8 cellular contexts compared by ENCODE assay signal in genomic region chr12:57214398-57214781, GRCh38. TPM values are rescaled to one million over a fixed set of nuclear protein-coding genes. Genes with fewer than 3 reads are reported as not detected.
DNase-seq lines count a peak whose midpoint lies in the region; ATAC-seq, FAIRE-seq and TF ChIP-seq lines count a peak whose summit lies in the region.

No MANE protein-coding gene starts in this region.

- no peak overlapping the region for H3K27ac Mint-ChIP-seq in CD14-positive monocyte
- H3K27ac Mint-ChIP-seq in activated B cell treated with CpG ODN at 0.5 μM for 24 hours, result peak overlapping the region; percentile 35

- POLR2A ChIA-PET in activated B cell treated with CpG ODN at 0.5 μM for 24 hours (lab: Charles Lee), result interaction anchor here (0.6 to 8.9 kb wide), 5 partner anchors 13 to 103 kb away, joined by 3 to 175 read pairs (median 15); partner anchors contain the start of genes SHMT2 and STAT6

- no peak overlapping the region for H3K27ac ChIP-seq in left lung

- peak; percentile 29 for ATAC-seq in activated B cell treated with CpG ODN at 0.5 μM for 24 hours (ENCODE audit: low read depth)
- peak; percentile 62 for ATAC-seq in left lung

- intact Hi-C loops in CD14-positive monocyte (cut with micrococcal nuclease) (loop anchor here in 1 of 2 donors (5.0 kb wide), 1 partner anchor 33 kb away; no protein-coding TSS in a partner anchor), activated B cell treated with CpG ODN at 0.5 μM for 24 hours (cut with micrococcal nuclease) (loop anchor here (2.0 kb wide), 1 partner anchor 248 kb away; no protein-coding TSS in a partner anchor), left lung (cut with DNase I) (no loop called here)

- H3K36me3 ChIP-seq in bronchial epithelial cell (ENCODE audit: control insufficient read depth, insufficient read depth, low read length) (peaks cover 9% of the 10 kb centered on the region), left lung (peaks cover 0 to 37% of the 10 kb centered on the region in 2 donors)

- H3K36me3 Mint-ChIP-seq in CD14-positive monocyte, result peaks cover 41 to 52% of the 10 kb centered on the region in 2 donors
- H3K36me3 Mint-ChIP-seq in activated B cell treated with CpG ODN at 0.5 μM for 24 hours (ENCODE audit: low read depth), result no peaks in the 10 kb centered on the region

- peaks cover 33% of the 10 kb centered on the region for H3K4me1 Mint-ChIP-seq in CD14-positive monocyte
- peaks cover 54% of the 10 kb centered on the region for H3K4me1 Mint-ChIP-seq in activated B cell treated with CpG ODN at 0.5 μM for 24 hours

- peak; percentile 70 for TF ChIP-seq CTCF in CD14-positive monocyte (IDR thresholded peaks at IDR 0.05)
- no peak for TF ChIP-seq CTCF in activated B cell treated with CpG ODN at 0.5 μM for 24 hours (IDR thresholded peaks at IDR 0.05)
- peak; percentile 87 for TF ChIP-seq CTCF in bronchial epithelial cell (IDR thresholded peaks at IDR 0.05; ENCODE audit: insufficient read depth, low read length, severe bottlenecking)
- peak; percentile 69 to 77 for TF ChIP-seq CTCF in left lung (IDR thresholded peaks at IDR 0.05)

- no peak for FAIRE-seq in H54 (lab: Jason Lieb, UNC)
- FAIRE-seq in bronchial epithelial cell (lab: Jason Lieb, UNC), result no peak

- H3K9me3 ChIP-seq in left lung, result no peaks in the 10 kb centered on the region

- H3K9me3 Mint-ChIP-seq in CD14-positive monocyte, result peaks cover 0 to 18% (median 11%) of the 10 kb centered on the region in 7 donors
- H3K9me3 Mint-ChIP-seq in activated B cell treated with CpG ODN at 0.5 μM for 24 hours, result no peaks in the 10 kb centered on the region

- peak overlapping the region; percentile 24 to 84 for H3K4me3 Mint-ChIP-seq in CD14-positive monocyte
- H3K4me3 Mint-ChIP-seq in activated B cell treated with CpG ODN at 0.5 μM for 24 hours, result peak overlapping the region; percentile 50

- H3K27me3 Mint-ChIP-seq in CD14-positive monocyte (ENCODE audit: low read depth in 3 of 3) (peaks cover 55 to 61% (median 59%) of the 10 kb centered on the region in 3 donors), activated B cell treated with CpG ODN at 0.5 μM for 24 hours (peaks cover 23% of the 10 kb centered on the region)

- H3K4me1 ChIP-seq in left lung, result peaks cover 15 to 37% of the 10 kb centered on the region in 2 donors

- H3K4me3 ChIP-seq in bronchial epithelial cell (ENCODE audit: low read depth, low read length) (no peak overlapping the region), left lung (no peak overlapping the region)

- no peak for DNase-seq in CD14-positive monocyte (ENCODE audit: low spot score)
- peak; percentile 77 for DNase-seq in H54 (ENCODE audit: insufficient read length, low spot score)
- peak; percentile 68 for DNase-seq in NCI-H2227 (lab: John Stamatoyannopoulos, UW; ENCODE audit: unreplicated experiment)
- DNase-seq in activated B cell treated with CpG ODN at 0.5 μM for 24 hours, result peak; percentile 63
- DNase-seq in bronchial epithelial cell (ENCODE audit: low read depth), result peak; percentile 44
- peak in 1 of 2 donors; percentile 57 for DNase-seq in left lung
- peak; percentile 34 to 38 for DNase-seq in stimulated activated CD8-positive, alpha-beta memory T cell treated with anti-CD3 and anti-CD28 coated beads, Interleukin-4, amount 100 ng/mL, for 4 hours (ENCODE audit: low read depth in 2 of 2, low spot score in 1 of 2)
- no peak for DNase-seq in globus pallidus (ENCODE audit: low spot score)

- TF ChIP-seq POLR2A in H54 (IDR thresholded peaks at IDR 0.05; ENCODE audit: low read depth, low read length), result no peak

- H3K27me3 ChIP-seq in bronchial epithelial cell (ENCODE audit: control insufficient read depth, insufficient read depth, low read length) (peaks cover 19% of the 10 kb centered on the region), left lung (peaks cover 43 to 59% of the 10 kb centered on the region in 2 donors)

- CTCF ChIA-PET in activated B cell treated with CpG ODN at 0.5 μM for 24 hours (lab: Charles Lee), result interaction anchor here (0.8 to 8.8 kb wide), 12 partner anchors 9 to 238 kb away, joined by 3 to 390 read pairs (median 4); partner anchors contain the start of gene SHMT2

RNA-seq across cellular contexts. Expression of gene NXPH4, which starts 2.2 kb away (rescaled TPM):
- not detected for polyA plus RNA-seq in CD14-positive monocyte
- 3.4 and 3.5 TPM in 2 replicates for total RNA-seq in activated B cell treated with CpG ODN at 0.5 μM for 24 hours
- 0.53 and 1.9 TPM in 2 replicates for total RNA-seq in bronchial epithelial cell
- 1 to 10 TPM in 1 of 2 donors, under 1 TPM in 1; 0.93 to 1.0 TPM for total RNA-seq in left lung

RNA-seq across cellular contexts. Expression of gene SHMT2, which starts 15.1 kb away (rescaled TPM):
- 10 to 100 TPM; 36.8 to 39.8 TPM for polyA plus RNA-seq in CD14-positive monocyte
- 268 and 270 TPM in 2 replicates for total RNA-seq in activated B cell treated with CpG ODN at 0.5 μM for 24 hours
- total RNA-seq in bronchial epithelial cell, result 357 and 413 TPM in 2 replicates
- 100 to 1,000 TPM in 1 of 2 donors, 10 to 100 TPM in 1; 64.7 to 116 TPM for total RNA-seq in left lung

RNA-seq across cellular contexts. Expression of gene STAC3, which starts 36.6 kb away (rescaled TPM):
- 1 to 10 TPM; 7.0 to 9.1 TPM for polyA plus RNA-seq in CD14-positive monocyte
- total RNA-seq in activated B cell treated with CpG ODN at 0.5 μM for 24 hours, result 4.6 and 5.5 TPM in 2 replicates
- total RNA-seq in bronchial epithelial cell, result 0.26 and 0.51 TPM in 2 replicates
- total RNA-seq in left lung, result 1 to 10 TPM; 3.4 to 5.0 TPM

Comparison
In these comparisons a context has a peak if more than half of its experiments do, and no peak if none do; other contexts are left out.
1. DNase-seq: peak in H54 (single experiment), NCI-H2227 (single experiment), activated B cell treated with CpG ODN at 0.5 μM for 24 hours (single experiment), bronchial epithelial cell (single experiment) and stimulated activated CD8-positive, alpha-beta memory T cell treated with anti-CD3 and anti-CD28 coated beads, Interleukin-4, amount 100 ng/mL, for 4 hours (2 of 2); none in CD14-positive monocyte (single experiment) and globus pallidus (single experiment).